1 cellular context compared by ENCODE assay signal in the genomic region with DNA sequence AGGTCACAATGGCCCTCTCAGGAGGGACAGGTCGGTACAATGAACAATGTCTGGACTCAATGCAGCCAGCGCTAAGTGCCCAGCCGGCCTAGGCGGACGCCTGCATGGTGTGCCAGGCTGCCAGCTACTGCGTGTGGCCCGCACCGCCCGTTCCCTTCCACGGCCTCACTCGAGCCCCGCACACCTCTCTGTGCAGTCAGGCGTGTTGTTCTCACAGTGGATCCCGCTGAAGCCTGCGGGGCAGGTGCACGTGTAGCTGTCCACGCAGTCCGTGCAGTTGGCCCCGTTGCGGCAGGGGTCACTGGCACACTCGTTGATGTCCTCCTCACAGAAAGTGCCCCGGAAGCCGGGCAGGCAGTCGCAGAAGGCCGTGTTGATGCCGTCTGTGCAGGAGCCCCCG.
TF ChIP-seq lines count a peak whose summit lies in the region.

No MANE protein-coding gene starts in this region.

TF ChIP-seq in GM12878, 131 proteins besides CTCF, POLR2A, EP300 and RAD21:
- TF ChIP-seq YBX1 (IDR thresholded peaks at IDR 0.05) (no peak), SIX5 (IDR thresholded peaks at IDR 0.05; ENCODE audit: low read depth, low read length, severe bottlenecking) (no peak), CBX3 (IDR thresholded peaks at IDR 0.05; ENCODE audit: borderline replicate concordance, low read depth) (no peak)
- TF ChIP-seq, protein P1, sequence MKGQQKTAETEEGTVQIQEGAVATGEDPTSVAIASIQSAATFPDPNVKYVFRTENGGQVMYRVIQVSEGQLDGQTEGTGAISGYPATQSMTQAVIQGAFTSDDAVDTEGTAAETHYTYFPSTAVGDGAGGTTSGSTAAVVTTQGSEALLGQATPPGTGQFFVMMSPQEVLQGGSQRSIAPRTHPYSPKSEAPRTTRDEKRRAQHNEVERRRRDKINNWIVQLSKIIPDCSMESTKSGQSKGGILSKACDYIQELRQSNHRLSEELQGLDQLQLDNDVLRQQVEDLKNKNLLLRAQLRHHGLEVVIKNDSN (IDR thresholded peaks at IDR 0.05; ENCODE audit: borderline replicate concordance, extremely low read length, insufficient read depth, low read depth, low read length), result no peak
- TF ChIP-seq, protein P2, sequence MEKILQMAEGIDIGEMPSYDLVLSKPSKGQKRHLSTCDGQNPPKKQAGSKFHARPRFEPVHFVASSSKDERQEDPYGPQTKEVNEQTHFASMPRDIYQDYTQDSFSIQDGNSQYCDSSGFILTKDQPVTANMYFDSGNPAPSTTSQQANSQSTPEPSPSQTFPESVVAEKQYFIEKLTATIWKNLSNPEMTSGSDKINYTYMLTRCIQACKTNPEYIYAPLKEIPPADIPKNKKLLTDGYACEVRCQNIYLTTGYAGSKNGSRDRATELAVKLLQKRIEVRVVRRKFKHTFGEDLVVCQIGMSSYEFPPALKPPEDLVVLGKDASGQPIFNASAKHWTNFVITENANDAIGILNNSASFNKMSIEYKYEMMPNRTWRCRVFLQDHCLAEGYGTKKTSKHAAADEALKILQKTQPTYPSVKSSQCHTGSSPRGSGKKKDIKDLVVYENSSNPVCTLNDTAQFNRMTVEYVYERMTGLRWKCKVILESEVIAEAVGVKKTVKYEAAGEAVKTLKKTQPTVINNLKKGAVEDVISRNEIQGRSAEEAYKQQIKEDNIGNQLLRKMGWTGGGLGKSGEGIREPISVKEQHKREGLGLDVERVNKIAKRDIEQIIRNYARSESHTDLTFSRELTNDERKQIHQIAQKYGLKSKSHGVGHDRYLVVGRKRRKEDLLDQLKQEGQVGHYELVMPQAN (conservative IDR thresholded peaks at IDR 0.05), result no peak
